In the genomic region with DNA sequence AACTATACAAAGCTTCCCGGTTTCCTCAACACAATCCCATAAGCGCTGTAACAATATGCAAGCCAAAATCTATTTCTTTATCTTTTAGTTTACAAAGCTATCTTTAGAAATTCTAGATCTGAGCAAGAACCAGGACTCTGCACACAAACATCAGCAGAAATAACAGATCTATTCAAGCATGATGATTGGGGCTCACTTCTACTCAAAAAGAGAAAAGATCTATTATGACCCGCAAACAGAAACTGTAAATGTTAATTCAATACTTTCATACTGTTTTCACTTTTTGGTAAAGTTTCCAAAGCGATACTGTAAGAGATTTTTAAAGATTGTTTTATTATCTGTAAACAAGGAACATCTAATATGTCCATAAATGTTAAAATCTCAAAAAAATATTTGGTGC, we compare ENCODE assay signal across 8 cellular contexts.
DNase-seq lines count a peak whose midpoint lies in the region; ATAC-seq and TF ChIP-seq lines count a peak whose summit lies in the region.

No MANE protein-coding gene starts in this region.

- H3K27ac Mint-ChIP-seq in CD4-positive, CD25-positive, alpha-beta regulatory T cell = peak overlapping the region; percentile 97
- peak overlapping the region in 8 of 9 donors; percentile 50 to 98 (median 92) for H3K27ac Mint-ChIP-seq in naive thymus-derived CD4-positive, alpha-beta T cell

- H3K27me3 Mint-ChIP-seq in CD4-positive, CD25-positive, alpha-beta regulatory T cell = peaks cover 14% of the 10 kb centered on the region
- peaks cover 0 to 3% (median 0%) of the 10 kb centered on the region in 5 donors for H3K27me3 Mint-ChIP-seq in naive thymus-derived CD4-positive, alpha-beta T cell

- TF ChIP-seq CTCF in breast epithelium (IDR thresholded peaks at IDR 0.05) = no peak

- no peaks in the 10 kb centered on the region for H3K27me3 ChIP-seq in CD4-positive, CD25-positive, alpha-beta regulatory T cell (ENCODE audit: control insufficient read depth, insufficient read depth, low read length)
- no peaks in the 10 kb centered on the region for H3K27me3 ChIP-seq in breast epithelium
- H3K27me3 ChIP-seq in naive thymus-derived CD4-positive, alpha-beta T cell (ENCODE audit: control insufficient read depth in 2 of 2, insufficient read depth in 2 of 2, low read length in 2 of 2) = no peaks in the 10 kb centered on the region

- peaks cover 37% of the 10 kb centered on the region for H3K4me1 ChIP-seq in CD4-positive, CD25-positive, alpha-beta regulatory T cell (ENCODE audit: control insufficient read depth, insufficient read depth, low read length, poor library complexity, severe bottlenecking)
- peaks cover 0 to 15% of the 10 kb centered on the region in 2 donors for H3K4me1 ChIP-seq in breast epithelium
- peaks cover 29 to 32% of the 10 kb centered on the region in 2 donors for H3K4me1 ChIP-seq in naive thymus-derived CD4-positive, alpha-beta T cell (ENCODE audit: control insufficient read depth in 2 of 2, insufficient read depth in 2 of 2, low read length in 2 of 2)

- peak in 1 of 3 donors; percentile 25 for DNase-seq in CD4-positive, CD25-positive, alpha-beta regulatory T cell
- DNase-seq in breast epithelium (ENCODE audit: low spot score in 2 of 2) = no peak
- DNase-seq in naive thymus-derived CD4-positive, alpha-beta T cell = no peak
- DNase-seq in AML-193 (lab: John Stamatoyannopoulos, UW) = no peak
- DNase-seq in DMS79 (lab: John Stamatoyannopoulos, UW) = no peak
- DNase-seq in cerebellar nuclear complex (lab: John Stamatoyannopoulos, UW) = no peak

- peak overlapping the region; percentile 98 for H3K4me3 ChIP-seq in CD4-positive, CD25-positive, alpha-beta regulatory T cell (ENCODE audit: low read depth, low read length)
- H3K4me3 ChIP-seq in breast epithelium = peak overlapping the region; percentile 91 to 94 (median 91)
- H3K4me3 ChIP-seq in naive thymus-derived CD4-positive, alpha-beta T cell (ENCODE audit: low read length) = peak overlapping the region; percentile 84

- POLR2A ChIA-PET in naive thymus-derived CD4-positive, alpha-beta T cell (lab: Charles Lee) = interaction anchor here (0.5 to 6.1 kb wide), 11 partner anchors 9 to 1232 kb away, joined by 3 to 67 read pairs (median 4); a partner anchor contains a TSS

- no peaks in the 10 kb centered on the region for H3K36me3 ChIP-seq in CD4-positive, CD25-positive, alpha-beta regulatory T cell (ENCODE audit: control insufficient read depth, insufficient read depth, low read length)
- H3K36me3 ChIP-seq in breast epithelium = no peaks in the 10 kb centered on the region
- H3K36me3 ChIP-seq in naive thymus-derived CD4-positive, alpha-beta T cell (ENCODE audit: control insufficient read depth in 2 of 3, insufficient read depth in 3 of 3, low read length in 3 of 3) = peaks cover 0 to 5% (median 0%) of the 10 kb centered on the region in 3 experiments

- ATAC-seq in CD4-positive, CD25-positive, alpha-beta regulatory T cell (ENCODE audit: low read depth in 2 of 2) = no peak
- peak; percentile 50 for ATAC-seq in HG02852 (IDR thresholded peaks at IDR 0.05; ENCODE audit: unreplicated experiment)
- no peak for ATAC-seq in naive thymus-derived CD4-positive, alpha-beta T cell
- ATAC-seq in GM18870 (IDR thresholded peaks at IDR 0.05; ENCODE audit: unreplicated experiment) = no peak

- TF ChIP-seq POLR2A in breast epithelium (IDR thresholded peaks at IDR 0.05) = no peak

- no peaks in the 10 kb centered on the region for H3K9me3 ChIP-seq in CD4-positive, CD25-positive, alpha-beta regulatory T cell (ENCODE audit: control insufficient read depth in 2 of 2, low read length in 2 of 2)
- H3K9me3 ChIP-seq in breast epithelium = no peaks in the 10 kb centered on the region
- H3K9me3 ChIP-seq in naive thymus-derived CD4-positive, alpha-beta T cell (ENCODE audit: control insufficient read depth in 2 of 3, low read length in 3 of 3) = no peaks in the 10 kb centered on the region

- intact Hi-C loops in breast epithelium (cut with DNase I; ENCODE audit: low total_unique reads) = no loop called here
- intact Hi-C loops in naive thymus-derived CD4-positive, alpha-beta T cell (cut with micrococcal nuclease) = loop anchor here (2.0 to 10.0 kb wide), 12 partner anchors 15 to 1981 kb away; a partner anchor contains a TSS

- H3K9me3 Mint-ChIP-seq in CD4-positive, CD25-positive, alpha-beta regulatory T cell = no peaks in the 10 kb centered on the region
- peaks cover 0 to under 1% (median 0%) of the 10 kb centered on the region in 11 donors for H3K9me3 Mint-ChIP-seq in naive thymus-derived CD4-positive, alpha-beta T cell

- CTCF ChIA-PET in naive thymus-derived CD4-positive, alpha-beta T cell (lab: Charles Lee) = interaction anchor here (8.4 kb wide), 1 partner anchor 64 kb away, joined by 57 read pairs; no protein-coding TSS in a partner anchor

- peak overlapping the region; percentile 96 to 99 (median 98) for H3K4me3 Mint-ChIP-seq in CD4-positive, CD25-positive, alpha-beta regulatory T cell
- peak overlapping the region; percentile 88 to 98 (median 94) for H3K4me3 Mint-ChIP-seq in naive thymus-derived CD4-positive, alpha-beta T cell

- H3K27ac ChIP-seq in CD4-positive, CD25-positive, alpha-beta regulatory T cell (ENCODE audit: insufficient read depth, low read length, poor library complexity, severe bottlenecking) = peak overlapping the region; percentile 93
- peak overlapping the region; percentile 98 for H3K27ac ChIP-seq in breast epithelium
- H3K27ac ChIP-seq in naive thymus-derived CD4-positive, alpha-beta T cell (ENCODE audit: low read depth, low read length) = peak overlapping the region; percentile 99

- peaks cover 4% of the 10 kb centered on the region for H3K36me3 Mint-ChIP-seq in CD4-positive, CD25-positive, alpha-beta regulatory T cell
- H3K36me3 Mint-ChIP-seq in naive thymus-derived CD4-positive, alpha-beta T cell = peaks cover 0 to 12% (median 0%) of the 10 kb centered on the region in 5 donors

- H3K4me1 Mint-ChIP-seq in CD4-positive, CD25-positive, alpha-beta regulatory T cell = peaks cover 19 to 70% (median 55%) of the 10 kb centered on the region in 4 donors
- peaks cover 28 to 79% (median 70%) of the 10 kb centered on the region in 7 donors for H3K4me1 Mint-ChIP-seq in naive thymus-derived CD4-positive, alpha-beta T cell
